In genomic region chr1:197137322-197137721, GRCh38 we compare ENCODE assay signal across 14 cellular contexts. TPM values are rescaled to one million over a fixed set of nuclear protein-coding genes. Genes with fewer than 3 reads are reported as not detected.
DNase-seq lines count a peak whose midpoint lies in the region; ATAC-seq, FAIRE-seq and TF ChIP-seq lines count a peak whose summit lies in the region.
"Had no signal": no experiment of that assay in that cellular context is flagged by ENCODE, and none has a peak within 500 bp of the region (broad histone marks: within the 10 kb centered on the region; RNA-seq: fewer than 3 reads in every experiment).

No MANE protein-coding gene starts in this region.

- H3K4ac ChIP-seq in IMR-90 (ENCODE audit: low read depth, low read length), result no peak overlapping the region

- WGBS in IMR-90 (ENCODE audit: extremely low coverage in 2 of 2, insufficient read length in 1 of 2), 2 experiments, result 100% methylated on average over 2 of the region's 7 CpGs; no CpG with 5 or more reads in 1 of the 2 experiments
- 79% methylated on average over 7 of the region's 7 CpGs for WGBS in K562 (ENCODE audit: insufficient coverage, low coverage, missing lambda C conversion rate)
- 82 to 83% methylated on average over 7 of the region's 7 CpGs for whole genome bisulfite sequencing in aorta, 2 donors
- WGBS in stomach, 5 donors, result 79 to 89% (median 82%) methylated on average over 7 of the region's 7 CpGs
- WGBS in testis, 2 donors, result 84 to 89% methylated on average over 7 of the region's 7 CpGs

- H3K27ac ChIP-seq in breast epithelium (no peak overlapping the region), IMR-90 (ENCODE audit: insufficient read depth, low read length) (no peak overlapping the region), K562 (ENCODE audit: extremely low read depth, low read depth, low read length) (no peak overlapping the region), aorta (ENCODE audit: low read depth in 1 of 2, low read length in 2 of 2) (no peak overlapping the region), stomach (no peak overlapping the region), testis (no peak overlapping the region)

- H2BK15ac ChIP-seq in IMR-90 (ENCODE audit: low read depth, low read length), result no peak overlapping the region

- H2BK20ac ChIP-seq in IMR-90 (ENCODE audit: low read depth, low read length), result no peak overlapping the region

- H4K20me1 ChIP-seq in IMR-90 (ENCODE audit: insufficient read depth, low read length) (no peaks in the 10 kb centered on the region), K562 (replicated peaks; ENCODE audit: control insufficient read depth, insufficient read depth, low read length) (no peaks in the 10 kb centered on the region)

- H3K9me3 ChIP-seq in breast epithelium (no peaks in the 10 kb centered on the region), IMR-90 (ENCODE audit: control insufficient read depth, insufficient read depth, low read length) (no peaks in the 10 kb centered on the region), K562 (replicated peaks; ENCODE audit: control insufficient read depth, insufficient read depth, low read depth, low read length) (no peaks in the 10 kb centered on the region), aorta (ENCODE audit: control insufficient read depth, low read length) (no peaks in the 10 kb centered on the region), stomach (no peaks in the 10 kb centered on the region), testis (no peaks in the 10 kb centered on the region)
- H3K9me3 ChIP-seq: Caco-2 had no signal

- H3K27me3 ChIP-seq in breast epithelium, result no peaks in the 10 kb centered on the region
- H3K27me3 ChIP-seq in IMR-90 (ENCODE audit: control insufficient read depth, insufficient read depth, low read length), result no peaks in the 10 kb centered on the region
- H3K27me3 ChIP-seq in K562 (ENCODE audit: control insufficient read depth in 2 of 2, insufficient read depth in 2 of 2, low read length in 2 of 2), result no peaks in the 10 kb centered on the region
- H3K27me3 ChIP-seq in aorta (ENCODE audit: control insufficient read depth in 1 of 2, insufficient read depth in 2 of 2, low read length in 1 of 2), result no peaks in the 10 kb centered on the region
- H3K27me3 ChIP-seq in stomach, result no peaks in the 10 kb centered on the region
- no peaks in the 10 kb centered on the region for H3K27me3 ChIP-seq in testis

- peaks cover 6% of the 10 kb centered on the region for H3K36me3 Mint-ChIP-seq in MCF 10A (ENCODE audit: insufficient read depth, unreplicated experiment)

- dilution Hi-C loops in IMR-90 (cut with HindIII; ENCODE audit: low sequenced_read_pairs, unreplicated experiment), result no loop called here

- TF ChIP-seq RAD21 in IMR-90 (IDR thresholded peaks at IDR 0.05; ENCODE audit: low read length) (no peak), K562 (CRISPR knock-in tag; conservative IDR thresholded peaks at IDR 0.05 in 1 of 2, IDR thresholded peaks at IDR 0.05 in 1 of 2) (no peak)

- H3K56ac ChIP-seq in IMR-90 (ENCODE audit: extremely low read depth, insufficient read depth, low read length), result no peak overlapping the region

- ATAC-seq in IMR-90 (ENCODE audit: low read depth) (no peak), K562 (no peak), aorta (ENCODE audit: low FRiP score) (no peak)
- ATAC-seq: Right ventricle myocardium inferior had no signal

- no peak overlapping the region for H4K8ac ChIP-seq in IMR-90 (ENCODE audit: low read depth in 2 of 2, low read length in 2 of 2)

- H3K18ac ChIP-seq in IMR-90 (ENCODE audit: low read depth, low read length), result no peak overlapping the region

- intact Hi-C loops in MCF 10A (cut with micrococcal nuclease), result no loop called here
- intact Hi-C loops in breast epithelium (cut with DNase I; ENCODE audit: low total_unique reads), result no loop called here
- intact Hi-C loops in IMR-90 (cut with micrococcal nuclease), result no loop called here
- intact Hi-C loops in K562 (cut with micrococcal nuclease), result no loop called here
- intact Hi-C loops in aorta (cut with DNase I), result no loop called here
- intact Hi-C loops in stomach (cut with DNase I; ENCODE audit: low total_unique reads), result no loop called here
- intact Hi-C loops in testis (cut with DNase I; ENCODE audit: low total_unique reads), result no loop called here

- H2AK5ac ChIP-seq in IMR-90 (ENCODE audit: low read depth, low read length), result 0 out of 2 replicates have a peak overlapping the region, but pooled peaks have one; percentile 2

- peaks cover 35% of the 10 kb centered on the region for H3K79me2 ChIP-seq in K562 (ENCODE audit: control insufficient read depth, insufficient read depth, low read length)

- H3K36me3 ChIP-seq in breast epithelium, result no peaks in the 10 kb centered on the region
- H3K36me3 ChIP-seq in IMR-90 (ENCODE audit: control insufficient read depth, insufficient read depth, low read length), result no peaks in the 10 kb centered on the region
- H3K36me3 ChIP-seq in K562 (ENCODE audit: control insufficient read depth, insufficient read depth, low read length), result peaks cover 76% of the 10 kb centered on the region
- no peaks in the 10 kb centered on the region for H3K36me3 ChIP-seq in aorta (ENCODE audit: control insufficient read depth in 1 of 2, insufficient read depth in 2 of 2, low read length in 1 of 2)
- H3K36me3 ChIP-seq in stomach, result no peaks in the 10 kb centered on the region
- no peaks in the 10 kb centered on the region for H3K36me3 ChIP-seq in testis (ENCODE audit: low read depth, missing control alignments)

- DNase-seq in MCF 10A (ENCODE audit: unreplicated experiment) (peak; percentile 60), breast epithelium (ENCODE audit: low spot score in 2 of 2) (no peak), IMR-90 (no peak), K562 (ENCODE audit: extremely low read depth in 1 of 4, low spot score in 3 of 4) (no peak), aorta (no peak), stomach (no peak), testis (no peak)
- DNase-seq: Caco-2, EL, H7, NCI-H1436 treated with DMSO at 0.1 percent for 48 hours, NCI-H2029 treated with DMSO at 0.1 percent for 48 hours, NCI-H524 had no signal

- peak overlapping the region; percentile 63 for H3K27ac Mint-ChIP-seq in MCF 10A (ENCODE audit: low read depth, unreplicated experiment)

- H3K9me1 ChIP-seq in IMR-90 (ENCODE audit: insufficient read depth, low read length) (no peaks in the 10 kb centered on the region), K562 (ENCODE audit: control insufficient read depth, insufficient read depth, low read length) (no peaks in the 10 kb centered on the region)

- H3K4me1 Mint-ChIP-seq in MCF 10A (ENCODE audit: insufficient read depth, unreplicated experiment), result peaks cover 53% of the 10 kb centered on the region

- no peak overlapping the region for H3K14ac ChIP-seq in IMR-90 (replicated peaks; ENCODE audit: low read depth, low read length)

- CTCF ChIA-PET in MCF 10A (lab: Yijun Ruan, JAX), result no interaction called here
- CTCF ChIA-PET in IMR-90 (lab: Yijun Ruan, JAX), result no interaction called here
- CTCF ChIA-PET in K562 (lab: Yijun Ruan, JAX; ENCODE audit: low intra/inter-chr PET ratio), result no interaction called here

- H2AK9ac ChIP-seq in IMR-90 (replicated peaks; ENCODE audit: low read depth, low read length, poor library complexity), result no peak overlapping the region

- peaks cover 12 to 49% of the 10 kb centered on the region in 2 experiments for H3K79me1 ChIP-seq in IMR-90 (ENCODE audit: low read depth in 1 of 2, low read length in 2 of 2)

- H3K23ac ChIP-seq in IMR-90 (ENCODE audit: low read depth, low read length), result no peak overlapping the region

- H2AFZ ChIP-seq in IMR-90 (replicated peaks; ENCODE audit: low read length, poor library complexity) (peak overlapping the region; percentile 59), K562 (ENCODE audit: low read depth, low read length) (no peak overlapping the region)

- H2BK120ac ChIP-seq in IMR-90 (ENCODE audit: low read depth, low read length), result no peak overlapping the region

- no peak overlapping the region for H4K91ac ChIP-seq in IMR-90 (ENCODE audit: insufficient read depth, low read depth, low read length)

- H3K9ac ChIP-seq in IMR-90 (ENCODE audit: low read depth, low read length), result no peak overlapping the region
- H3K9ac ChIP-seq in K562 (ENCODE audit: insufficient read depth in 1 of 2, low read depth in 2 of 2, low read length in 2 of 2), result no peak overlapping the region

- no peak overlapping the region for H3K4me3 ChIP-seq in breast epithelium
- no peak overlapping the region for H3K4me3 ChIP-seq in IMR-90 (ENCODE audit: insufficient read depth, low read depth, low read length)
- no peak overlapping the region for H3K4me3 ChIP-seq in K562
- no peak overlapping the region for H3K4me3 ChIP-seq in aorta (ENCODE audit: low read length in 2 of 2)
- no peak overlapping the region for H3K4me3 ChIP-seq in stomach
- no peak overlapping the region for H3K4me3 ChIP-seq in testis

- in situ Hi-C loops in IMR-90 (cut with MboI; ENCODE audit: low sequenced_read_pairs) (no loop called here), K562 (cut with MboI) (no loop called here)

- H3K27me3 Mint-ChIP-seq in MCF 10A (ENCODE audit: insufficient read depth, unreplicated experiment), result no peaks in the 10 kb centered on the region

- H4K5ac ChIP-seq in IMR-90 (ENCODE audit: low read depth, low read length), result peak overlapping the region; percentile 5

- TF ChIP-seq CTCF in MCF 10A (IDR thresholded peaks at IDR 0.05; ENCODE audit: unreplicated experiment), result no peak
- TF ChIP-seq CTCF in breast epithelium (IDR thresholded peaks at IDR 0.05), result no peak
- TF ChIP-seq CTCF in IMR-90 (conservative IDR thresholded peaks at IDR 0.05; ENCODE audit: low read depth, low read length), result no peak
- TF ChIP-seq CTCF in K562 (IDR thresholded peaks at IDR 0.05 in 2 of 3, conservative IDR thresholded peaks at IDR 0.05 in 1 of 3; ENCODE audit: insufficient read depth in 2 of 3, low read depth in 1 of 3, low read length in 3 of 3), result no peak
- TF ChIP-seq CTCF in stomach (IDR thresholded peaks at IDR 0.05), result no peak
- no peak for TF ChIP-seq CTCF in testis (IDR thresholded peaks at IDR 0.05)

- TF ChIP-seq POLR2A in breast epithelium (IDR thresholded peaks at IDR 0.05), result no peak
- no peak for TF ChIP-seq POLR2A in IMR-90 (IDR thresholded peaks at IDR 0.05; ENCODE audit: low read depth, low read length)
- TF ChIP-seq POLR2A in K562 (conservative IDR thresholded peaks at IDR 0.05), result peak; percentile 21; the same call in 1 of the 2 replicates
- TF ChIP-seq POLR2A in stomach (IDR thresholded peaks at IDR 0.05), result no peak
- TF ChIP-seq POLR2A in testis (IDR thresholded peaks at IDR 0.05), result no peak

- H3K4me3 Mint-ChIP-seq in MCF 10A (ENCODE audit: unreplicated experiment), result no peak overlapping the region

- no peak for TF ChIP-seq EP300 in K562 (IDR thresholded peaks at IDR 0.05; ENCODE audit: low read length)
- no peak for TF ChIP-seq EP300 in stomach (IDR thresholded peaks at IDR 0.05)

- H3K9me3 Mint-ChIP-seq in MCF 10A (ENCODE audit: unreplicated experiment), result no peaks in the 10 kb centered on the region

- H3K4me2 ChIP-seq in IMR-90 (ENCODE audit: low read depth, low read length) (no peak overlapping the region), K562 (ENCODE audit: insufficient read depth, low read length) (no peak overlapping the region)

- POLR2A ChIA-PET in MCF 10A (lab: Yijun Ruan, JAX), result interaction anchor here (1.0 to 2.5 kb wide), 2 partner anchors 8 to 21 kb away, joined by 3 to 13 read pairs; no protein-coding TSS in a partner anchor
- POLR2A ChIA-PET in IMR-90 (lab: Charles Lee; ENCODE audit: unreplicated experiment), result no interaction called here
- POLR2A ChIA-PET in K562 (lab: Yijun Ruan, JAX), result interaction anchor here (2.2 kb wide), 1 partner anchor 16 kb away, joined by 7 read pairs; no protein-coding TSS in a partner anchor

- FAIRE-seq in K562 (lab: Jason Lieb, UNC), result no peak

- H2BK5ac ChIP-seq in IMR-90 (ENCODE audit: low read depth, low read length, poor library complexity, severe bottlenecking), result no peak overlapping the region

- BruUV-seq in MCF 10A (replicated peaks; lab: Mats Ljungman, UMichigan) (no TSS peak), IMR-90 (replicated peaks; lab: Mats Ljungman, UMichigan) (no TSS peak), K562 (replicated peaks; lab: Mats Ljungman, UMichigan) (no TSS peak)

- H3K4me1 ChIP-seq in breast epithelium (no peaks in the 10 kb centered on the region), IMR-90 (ENCODE audit: control insufficient read depth, insufficient read depth, low read length) (peaks cover 2% of the 10 kb centered on the region), K562 (replicated peaks in 1 of 2; ENCODE audit: control insufficient read depth in 2 of 2, insufficient read depth in 2 of 2, low read length in 2 of 2) (no peaks in the 10 kb centered on the region), aorta (ENCODE audit: control insufficient read depth in 1 of 2, insufficient read depth in 2 of 2, low read length in 2 of 2) (no peaks in the 10 kb centered on the region), stomach (no peaks in the 10 kb centered on the region), testis (no peaks in the 10 kb centered on the region)
- H3K4me1 ChIP-seq: Caco-2 had no signal

RNA-seq across cellular contexts. Expression of gene ASPM, which starts 9.1 kb away (rescaled TPM):
- total RNA-seq in MCF 10A (2022) (22.3 and 32.8 TPM in 2 replicates), breast epithelium (1 to 10 TPM in 1 of 3 donors, under 1 TPM in 2; under 0.01 to 3.2 (median 0.59) TPM), IMR-90 (2012; rRNA removed) (27.8 and 53.3 TPM in 2 replicates), K562 (2014; rRNA removed) (49.1 and 55.6 TPM in 2 replicates), K562 (2014; rRNA removed; fragmentation: Illumina TruSeq; extraction: Trizol) (84.4 and 92.9 TPM in 2 replicates), K562 (2015; rRNA removed; fragmentation: Illumina TruSeq; extraction: Trizol) (70.1 and 75.3 TPM in 2 replicates), K562 (2021) (56.2 and 57.1 TPM in 2 replicates), aorta (1 to 10 TPM in 1 of 2 donors, under 1 TPM in 1; 0.42 to 1.6 TPM), stomach (10 to 100 TPM in 2 of 5 donors, 1 to 10 TPM in 2, under 1 TPM in 1; 0.58 to 16.5 (median 7.6) TPM), testis (10 to 100 TPM; 10.6 to 13.4 TPM)
- polyA plus RNA-seq in IMR-90 (2012; rRNA removed) (5.2 and 7.1 TPM in 2 replicates), K562 (2011; rRNA removed) (20.9 and 44.1 TPM in 2 replicates), K562 (2014; fragmentation: Illumina TruSeq; extraction: Trizol) (38.9 and 46.4 TPM in 2 replicates), K562 (2014; fragmentation: Nextera tagmentation; extraction: Ambion mirVana) (10 to 100 TPM; 22.7 to 25.5 TPM), K562 (2014; rRNA removed) (29.5 and 34.6 TPM in 2 replicates), aorta (under 1 TPM; 0.15 to 0.25 TPM), stomach (1 to 10 TPM in 1 of 3 donors, under 1 TPM in 1, not detected in 1; 0.50 to 3.7 TPM), testis (ENCODE audit: insufficient read depth, low read depth, low replicate concordance) (1.6 TPM)
- 0.23 and 0.62 TPM in 2 replicates for polyA plus RNA-seq in IMR-90 (2012; cell fraction: cytosol; rRNA removed)
- polyA plus RNA-seq in IMR-90 (2012; cell fraction: nucleus; rRNA removed; ENCODE audit: low replicate concordance), result 0.92 and 6.7 TPM in 2 replicates
- total RNA-seq in K562 (2011; cell fraction: chromatin; rRNA removed; ENCODE audit: low replicate concordance), result 25.1 and 120 TPM in 2 replicates
- total RNA-seq in K562 (2011; cell fraction: nucleolus; rRNA removed), result 17.5 and 27.9 TPM in 2 replicates
- 48.8 and 68.2 TPM in 2 replicates for total RNA-seq in K562 (2011; cell fraction: nucleoplasm; rRNA removed)
- 3.4 and 6.5 TPM in 2 replicates for polyA plus RNA-seq in K562 (2011; cell fraction: cytosol; rRNA removed)
- 27.2 and 34.1 TPM in 2 replicates for polyA plus RNA-seq in K562 (2011; cell fraction: nucleus; rRNA removed)
- 26.8 and 27.4 TPM in 2 replicates for polyA plus RNA-seq in K562 (2012)
- polyA minus RNA-seq in K562 (2011; rRNA and poly(A)+ RNA removed), result 99.8 and 125 TPM in 2 replicates
- polyA minus RNA-seq in K562 (2011; cell fraction: cytosol; rRNA and poly(A)+ RNA removed), result 28.4 and 49.2 TPM in 2 replicates
- polyA minus RNA-seq in K562 (2011; cell fraction: nucleus; rRNA and poly(A)+ RNA removed), result 79.3 and 109 TPM in 2 replicates
